In genomic region chr4:77465271-77465670, GRCh38 we compare ENCODE assay signal across 8 cellular contexts.
DNase-seq lines count a peak whose midpoint lies in the region; TF ChIP-seq lines count a peak whose summit lies in the region.

No MANE protein-coding gene starts in this region.

- H3K4me1 Mint-ChIP-seq in endothelial cell (ENCODE audit: unreplicated experiment), result no peaks in the 10 kb centered on the region

- TF ChIP-seq CTCF in fibroblast of mammary gland (conservative IDR thresholded peaks at IDR 0.05; ENCODE audit: control insufficient read depth, insufficient read depth, low read depth, low read length) (peak; percentile 62), endothelial cell (IDR thresholded peaks at IDR 0.05; ENCODE audit: unreplicated experiment) (no peak)

- H3K4me3 ChIP-seq in fibroblast of mammary gland (ENCODE audit: control insufficient read depth, low read depth, low read length), result no peak overlapping the region

- H3K36me3 Mint-ChIP-seq in endothelial cell (ENCODE audit: low read depth, unreplicated experiment), result no peaks in the 10 kb centered on the region

- H3K27ac Mint-ChIP-seq in endothelial cell (ENCODE audit: unreplicated experiment), result no peak overlapping the region

- H3K27me3 Mint-ChIP-seq in endothelial cell (ENCODE audit: unreplicated experiment), result peaks cover 2% of the 10 kb centered on the region

- no peak overlapping the region for H3K4me3 Mint-ChIP-seq in endothelial cell (ENCODE audit: unreplicated experiment)

- DNase-seq in activated CD4-positive, alpha-beta T cell treated with anti-CD3 and anti-CD28 coated beads for 48 hours, result peak; percentile 61
- DNase-seq in activated CD4-positive, alpha-beta T cell treated with anti-CD3 and anti-CD28 coated beads, Interleukin-2, amount 50 U/mL, for 1 hour, result no peak
- DNase-seq in MV-4-11 (lab: John Stamatoyannopoulos, UW) (peak; percentile 13), fibroblast of mammary gland (ENCODE audit: low read depth) (peak; percentile 48), endothelial cell (ENCODE audit: low spot score) (no peak), OCI-M2 (lab: John Stamatoyannopoulos, UW; ENCODE audit: unreplicated experiment) (no peak), CD1c-positive myeloid dendritic cell (ENCODE audit: extremely low spot score) (no peak)
- peak; percentile 17 to 23 for DNase-seq in stimulated activated CD8-positive, alpha-beta memory T cell treated with anti-CD3 and anti-CD28 coated beads, Interleukin-2, amount 100 ng/mL, for 48 hours (ENCODE audit: low read depth in 2 of 2)

- peaks cover 3% of the 10 kb centered on the region for H3K9me3 Mint-ChIP-seq in endothelial cell (ENCODE audit: unreplicated experiment)

Comparison
In these comparisons a context has a peak if more than half of its experiments do, and no peak if none do; other contexts are left out.
1. DNase-seq: peak in activated CD4-positive, alpha-beta T cell treated with anti-CD3 and anti-CD28 coated beads for 48 hours (single experiment), MV-4-11 (single experiment), fibroblast of mammary gland (single experiment) and stimulated activated CD8-positive, alpha-beta memory T cell treated with anti-CD3 and anti-CD28 coated beads, Interleukin-2, amount 100 ng/mL, for 48 hours (2 of 2); none in activated CD4-positive, alpha-beta T cell treated with anti-CD3 and anti-CD28 coated beads, Interleukin-2, amount 50 U/mL, for 1 hour (single experiment), endothelial cell (single experiment), OCI-M2 (single experiment) and CD1c-positive myeloid dendritic cell (single experiment).